ENCODE assay signal across 8 cellular contexts in the genomic region with DNA sequence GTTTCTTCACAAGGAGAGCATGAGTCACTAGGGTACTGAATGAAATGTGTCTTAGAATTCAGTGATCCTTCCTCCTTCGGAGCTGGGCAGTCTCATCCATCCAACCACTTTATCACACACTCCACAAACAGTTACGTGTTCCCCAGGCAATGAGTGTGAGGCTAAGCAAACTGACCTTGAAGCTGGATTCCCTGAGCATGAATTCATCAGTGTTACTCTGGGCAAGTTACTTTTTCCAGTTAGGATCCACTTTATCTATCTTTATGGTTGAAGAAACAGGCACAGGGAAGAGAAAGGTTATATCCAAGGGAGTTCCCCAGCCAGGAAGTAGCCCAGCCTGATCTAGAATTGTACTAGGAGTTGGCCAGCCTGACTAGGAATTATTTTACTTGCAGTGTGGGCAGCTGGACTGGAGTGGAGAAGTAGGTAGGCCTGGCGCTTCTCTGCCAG. TPM values are rescaled to one million over a fixed set of nuclear protein-coding genes. Genes with fewer than 3 reads are reported as not detected.
DNase-seq lines count a peak whose midpoint lies in the region; TF ChIP-seq lines count a peak whose summit lies in the region.

No MANE protein-coding gene starts in this region.

- no peaks in the 10 kb centered on the region for H3K36me3 ChIP-seq in brain microvascular endothelial cell (replicated peaks)
- H3K36me3 ChIP-seq in thyroid gland: no peaks in the 10 kb centered on the region

- 20 to 38% methylated on average over 3 of the region's 3 CpGs for WGBS in thyroid gland, 2 donors

- peak overlapping the region; percentile 81 for H3K27ac ChIP-seq in brain microvascular endothelial cell
- H3K27ac ChIP-seq in thyroid gland: peak overlapping the region; percentile 51 to 90 (median 69)

- H3K27me3 Mint-ChIP-seq in HFFc6 (ENCODE audit: insufficient read depth): peaks cover 5% of the 10 kb centered on the region; the same call in 1 of the 2 replicates
- peaks cover 0 to 15% (median 7%) of the 10 kb centered on the region in 3 donors for H3K27me3 Mint-ChIP-seq in immature natural killer cell (ENCODE audit: low read depth in 3 of 3)

- peak; percentile 69 for DNase-seq in HFFc6
- DNase-seq in brain microvascular endothelial cell: peak; percentile 90
- peak; percentile 17 for DNase-seq in hepatic stellate cell (ENCODE audit: low spot score)
- DNase-seq in thyroid gland: peak; percentile 54 to 66
- DNase-seq in NCI-H1436 (lab: John Stamatoyannopoulos, UW): no peak
- DNase-seq in 8988T: no peak
- no peak for DNase-seq in ecto neural progenitor cell (ENCODE audit: low spot score)
- no peak for DNase-seq in immature natural killer cell

- peaks cover 5 to 9% of the 10 kb centered on the region in 2 donors for H3K4me1 ChIP-seq in thyroid gland

- in situ Hi-C loops in brain microvascular endothelial cell (cut with HindIII; ENCODE audit: low pct_ligation_motif_present, low sequenced_read_pairs): no loop called here

- intact Hi-C loops in thyroid gland (cut with DNase I): no loop called here

- H3K27me3 ChIP-seq in brain microvascular endothelial cell (replicated peaks) (no peaks in the 10 kb centered on the region), thyroid gland (no peaks in the 10 kb centered on the region)

- no peak for TF ChIP-seq POLR2A in thyroid gland (IDR thresholded peaks at IDR 0.05)

- H3K27ac Mint-ChIP-seq in HFFc6 (peak overlapping the region; percentile 75), immature natural killer cell (no peak overlapping the region)

- no peaks in the 10 kb centered on the region for H3K9me3 ChIP-seq in thyroid gland

- H3K4me3 ChIP-seq in brain microvascular endothelial cell (ENCODE audit: low read depth, low read length) (no peak overlapping the region), thyroid gland (replicated peaks in 1 of 3) (no peak overlapping the region)

- H3K36me3 Mint-ChIP-seq in HFFc6 (ENCODE audit: low read depth): no peaks in the 10 kb centered on the region
- no peaks in the 10 kb centered on the region for H3K36me3 Mint-ChIP-seq in immature natural killer cell

- TF ChIP-seq CTCF in HFFc6 (IDR thresholded peaks at IDR 0.05) (no peak), brain microvascular endothelial cell (IDR thresholded peaks at IDR 0.05; ENCODE audit: low read depth, low read length, missing control alignments) (no peak), thyroid gland (IDR thresholded peaks at IDR 0.05) (no peak)

- H3K9me3 Mint-ChIP-seq in HFFc6 (no peaks in the 10 kb centered on the region), immature natural killer cell (no peaks in the 10 kb centered on the region)

- H3K4me1 Mint-ChIP-seq in HFFc6 (ENCODE audit: low read depth): peaks cover 13% of the 10 kb centered on the region
- H3K4me1 Mint-ChIP-seq in immature natural killer cell: no peaks in the 10 kb centered on the region

- H3K4me3 Mint-ChIP-seq in HFFc6: no peak overlapping the region
- no peak overlapping the region for H3K4me3 Mint-ChIP-seq in immature natural killer cell

RNA-seq across cellular contexts. Expression of a gene that starts 17.1 kb away (rescaled TPM):
- total RNA-seq in HFFc6 (2021; fragmentation: NEBNext Ultra II Directional; extraction: Animal tissue kit (Norgen Biotek cat#: 25700)): not detected
- total RNA-seq in thyroid gland: 1 to 10 TPM in 2 of 4 donors, under 1 TPM in 1, not detected in 1; 0.13 to 2.2 (median 2.1) TPM
- not detected for polyA plus RNA-seq in immature natural killer cell

Comparison
In these comparisons a context has a peak if more than half of its experiments do, and no peak if none do; other contexts are left out.
1. DNase-seq: peak in HFFc6 (single experiment), brain microvascular endothelial cell (single experiment), hepatic stellate cell (single experiment) and thyroid gland (2 of 2); none in NCI-H1436 (single experiment), 8988T (single experiment), ecto neural progenitor cell (single experiment) and immature natural killer cell (0 of 3).